8 cellular contexts compared by ENCODE assay signal in genomic region chr17:35747540-35748017, GRCh38. TPM values are rescaled to one million over a fixed set of nuclear protein-coding genes. Genes with fewer than 3 reads are reported as not detected.
DNase-seq lines count a peak whose midpoint lies in the region; ATAC-seq and TF ChIP-seq lines count a peak whose summit lies in the region.

No MANE protein-coding gene starts in this region.

- H3K27ac ChIP-seq in KMS-11 = no peak overlapping the region
- no peak overlapping the region for H3K27ac ChIP-seq in osteoblast (ENCODE audit: low read depth, low read length)
- no peak overlapping the region for H3K27ac ChIP-seq in thoracic aorta

- H2AFZ ChIP-seq in KMS-11 (ENCODE audit: low read depth) = no peak overlapping the region; the same call in 1 of the 2 replicates
- no peak overlapping the region for H2AFZ ChIP-seq in osteoblast (ENCODE audit: low read length)

- H3K27me3 ChIP-seq in KMS-11 (ENCODE audit: insufficient read depth, low read depth) (peaks cover 23% of the 10 kb centered on the region), osteoblast (ENCODE audit: insufficient read depth, low read length) (peaks cover 41% of the 10 kb centered on the region), thoracic aorta (replicated peaks; ENCODE audit: insufficient read depth) (peaks cover 6% of the 10 kb centered on the region)

- DNase-seq in DMS79 treated with DMSO at 0.1 percent for 48 hours (lab: John Stamatoyannopoulos, UW) = peak; percentile 85
- peak; percentile 83 for DNase-seq in RPMI8226
- DNase-seq in activated T-helper 1 cell treated with anti-CD3 and anti-CD28 coated beads, Interleukin-2, amount 50 U/mL, for 16 hours (ENCODE audit: low read depth in 1 of 2, low spot score in 1 of 2) = peak; percentile 51 to 63
- DNase-seq in foreskin fibroblast = peak; percentile 52 to 90
- peak; percentile 97 for DNase-seq in osteoblast (ENCODE audit: insufficient read length, low spot score, missing footprints)
- peak; percentile 43 for DNase-seq in thoracic aorta (ENCODE audit: low spot score)

- ATAC-seq in thoracic aorta (ENCODE audit: insufficient number of reproducible peaks, low FRiP score, low read depth) (peak; percentile 72), GM18867 (IDR thresholded peaks at IDR 0.05; ENCODE audit: unreplicated experiment) (no peak)

- no peak overlapping the region for H3K4me3 ChIP-seq in KMS-11 (IDR thresholded peaks at IDR 0.05; ENCODE audit: insufficient read depth, low read depth, low read length)
- H3K4me3 ChIP-seq in foreskin fibroblast (ENCODE audit: low read depth in 1 of 2, low read length in 2 of 2) = no peak overlapping the region
- no peak overlapping the region for H3K4me3 ChIP-seq in osteoblast (ENCODE audit: insufficient read depth, low read length)
- H3K4me3 ChIP-seq in thoracic aorta = no peak overlapping the region

- TF ChIP-seq CTCF in KMS-11 (conservative IDR thresholded peaks at IDR 0.05; ENCODE audit: low read depth, low read length) (peak; percentile 84), foreskin fibroblast (IDR thresholded peaks at IDR 0.05; ENCODE audit: low read depth, low read length) (peak; percentile 72), osteoblast (IDR thresholded peaks at IDR 0.05; ENCODE audit: extremely low read depth, low read depth, low read length) (peak; percentile 85), thoracic aorta (IDR thresholded peaks at IDR 0.05) (peak; percentile 96)

- no peaks in the 10 kb centered on the region for H3K36me3 ChIP-seq in KMS-11 (ENCODE audit: insufficient read depth)
- H3K36me3 ChIP-seq in osteoblast (ENCODE audit: insufficient read depth, low read length) = no peaks in the 10 kb centered on the region
- H3K36me3 ChIP-seq in thoracic aorta = no peaks in the 10 kb centered on the region

- H3K9ac ChIP-seq in KMS-11 = no peak overlapping the region

- H3K4me1 ChIP-seq in KMS-11 (ENCODE audit: low read depth, poor library complexity, severe bottlenecking) (no peaks in the 10 kb centered on the region), osteoblast (ENCODE audit: insufficient read depth, low read length) (no peaks in the 10 kb centered on the region), thoracic aorta (ENCODE audit: control insufficient read depth in 1 of 2, low read depth in 2 of 2) (peaks cover 0 to 15% of the 10 kb centered on the region in 2 donors)

- H3K4me2 ChIP-seq in KMS-11 = no peak overlapping the region
- H3K4me2 ChIP-seq in osteoblast (ENCODE audit: insufficient read depth, low read length) = no peak overlapping the region

- H4K20me1 ChIP-seq in KMS-11 (ENCODE audit: insufficient read depth) (no peaks in the 10 kb centered on the region), osteoblast (ENCODE audit: insufficient read depth, low read length) (peaks cover 4% of the 10 kb centered on the region)

- H3K79me2 ChIP-seq in KMS-11 (ENCODE audit: insufficient read depth, low read depth) = no peaks in the 10 kb centered on the region
- H3K79me2 ChIP-seq in osteoblast (ENCODE audit: insufficient read depth, low read length) = no peaks in the 10 kb centered on the region

- H3K9me3 ChIP-seq in osteoblast (ENCODE audit: low read depth, low read length) (no peaks in the 10 kb centered on the region), thoracic aorta (no peaks in the 10 kb centered on the region)

RNA-seq across cellular contexts. Expression of gene GAS2L2, which starts 5.5 kb away (rescaled TPM):
- not detected in 2 replicates for total RNA-seq in osteoblast
- not detected for total RNA-seq in thoracic aorta

RNA-seq across cellular contexts. Expression of gene C17orf50, which starts 13.1 kb away (rescaled TPM):
- total RNA-seq in osteoblast (not detected in 2 replicates), thoracic aorta (not detected)

RNA-seq across cellular contexts. Expression of gene RASL10B, which starts 16.1 kb away (rescaled TPM):
- 2.7 and 4.0 TPM in 2 replicates for total RNA-seq in osteoblast
- total RNA-seq in thoracic aorta = 10 to 100 TPM in 1 of 2 donors, 1 to 10 TPM in 1; 2.4 to 24.1 TPM

RNA-seq across cellular contexts. Expression of gene MMP28, which starts 47.9 kb away (rescaled TPM):
- total RNA-seq in osteoblast (1.2 and 1.8 TPM in 2 replicates), thoracic aorta (10 to 100 TPM in 1 of 2 donors, 1 to 10 TPM in 1; 4.8 to 18.5 TPM)

Comparison
In these comparisons a context has a peak if more than half of its experiments do, and no peak if none do; other contexts are left out.
1. DNase-seq: peak in every context shown above with its lines; median percentile 97 in osteoblast; 85 in DMS79 treated with DMSO at 0.1 percent for 48 hours; 83 in RPMI8226; 71 in foreskin fibroblast; 57 in activated T-helper 1 cell treated with anti-CD3 and anti-CD28 coated beads, Interleukin-2, amount 50 U/mL, for 16 hours; 43 in thoracic aorta.